ENCODE assay signal across 28 cellular contexts in the genomic region with DNA sequence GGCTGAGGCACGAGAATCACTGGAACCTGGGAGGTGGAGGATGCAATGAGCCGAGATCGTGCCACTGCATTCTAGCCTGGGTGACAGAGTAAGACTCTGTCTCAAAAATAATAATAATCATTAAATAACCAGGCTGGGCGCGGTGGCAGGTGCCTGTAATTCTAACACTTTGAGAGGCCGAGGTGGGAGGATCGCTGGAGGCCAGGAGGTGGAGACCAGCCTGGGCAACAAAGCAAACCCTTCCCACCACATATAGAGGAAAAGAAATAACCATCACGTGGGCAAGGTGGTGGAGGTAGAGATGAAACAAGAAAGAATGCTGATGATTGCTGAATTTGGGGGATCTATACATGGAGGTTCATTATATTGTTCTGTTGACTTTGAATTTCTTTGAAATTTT.
"Had no signal": no experiment of that assay in that cellular context is flagged by ENCODE, and none has a peak within 500 bp of the region (broad histone marks: within the 10 kb centered on the region; RNA-seq: fewer than 3 reads in every experiment).

No MANE protein-coding gene starts in this region.

- H3K9me3 ChIP-seq: colonic mucosa, mucosa of descending colon, suprapubic skin, transverse colon, upper lobe of right lung, uterus had no signal

- H3K27me3 Mint-ChIP-seq: effector memory CD8-positive, alpha-beta T cell; naive B cell; natural killer cell treated with Interleukin-12 subunit alpha and Interleukin-12 subunit beta and Interleukin-15 and Interleukin-18, amount 100 ng/mL, for 72 hours; progenitor cell of endocrine pancreas; stimulated activated naive CD8-positive, alpha-beta T cell treated with anti-CD3 and anti-CD28 coated beads, Interleukin-15, amount 100 ng/mL, for 72 hours had no signal

- H3K36me3 Mint-ChIP-seq: mesothelial cell of epicardium, naive B cell, neural progenitor cell had no signal

- H3K36me3 ChIP-seq: colonic mucosa, neural progenitor cell, suprapubic skin, transverse colon, upper lobe of right lung, uterus had no signal

- DNase-seq: colonic mucosa; effector memory CD8-positive, alpha-beta T cell; left ventricle myocardium superior; mesenchymal stem cell; mucosa of descending colon; naive B cell; stimulated activated CD4-positive, alpha-beta T cell treated with anti-CD3 and anti-CD28 coated beads, Interleukin-12 subunit alpha, Interleukin-12 subunit beta, amount 100 ng/mL, for 4 hours; stimulated activated CD4-positive, alpha-beta T cell treated with anti-CD3 and anti-CD28 coated beads, Interleukin-1b, Interleukin-23, amount 100 ng/mL, for 48 hours; stimulated activated CD4-positive, alpha-beta T cell treated with anti-CD3 and anti-CD28 coated beads, Interleukin-4, amount 100 ng/mL, for 1 hour; stimulated activated CD8-positive, alpha-beta memory T cell treated with anti-CD3 and anti-CD28 coated beads, Interleukin-4, amount 100 ng/mL, for 48 hours; stimulated activated naive CD4-positive, alpha-beta T cell; stimulated activated naive CD8-positive, alpha-beta T cell treated with anti-CD3 and anti-CD28 coated beads, Interleukin-15, amount 100 ng/mL, for 72 hours; transverse colon; upper lobe of right lung; uterus had no signal

- H3K27me3 ChIP-seq: colonic mucosa, neural progenitor cell, suprapubic skin, transverse colon, upper lobe of right lung, uterus had no signal

- H2AFZ ChIP-seq: neural progenitor cell, parathyroid adenoma had no signal

- FAIRE-seq: endometrium, frontal cortex, keratinocyte had no signal

- H3K4me2 ChIP-seq: neural progenitor cell, smooth muscle cell had no signal

- H3K9ac ChIP-seq: neural progenitor cell, parathyroid adenoma had no signal

- H3K27ac ChIP-seq: colonic mucosa, neural progenitor cell, parathyroid adenoma, suprapubic skin, transverse colon, upper lobe of right lung, uterus had no signal

- H3K79me2 ChIP-seq: parathyroid adenoma had no signal

- ATAC-seq: effector memory CD8-positive, alpha-beta T cell; left ventricle myocardium superior; mucosa of descending colon; natural killer cell treated with Interleukin-12 subunit alpha and Interleukin-12 subunit beta and Interleukin-15 and Interleukin-18, amount 100 ng/mL, for 72 hours; sciatic nerve; stimulated activated naive CD8-positive, alpha-beta T cell treated with anti-CD3 and anti-CD28 coated beads, Interleukin-15, amount 100 ng/mL, for 72 hours; upper lobe of right lung had no signal

- H3K27ac Mint-ChIP-seq: mesothelial cell of epicardium; progenitor cell of endocrine pancreas; stimulated activated naive CD8-positive, alpha-beta T cell treated with anti-CD3 and anti-CD28 coated beads, Interleukin-15, amount 100 ng/mL, for 72 hours had no signal

- H3K4me3 ChIP-seq: colonic mucosa, lung, mucosa of descending colon, neural progenitor cell, smooth muscle cell, suprapubic skin, transverse colon, upper lobe of right lung, uterus had no signal

- H3K4me3 Mint-ChIP-seq: dendritic cell treated with granulocyte-macrophage colony-stimulating factor and Interleukin-4, amounts not matched to agents 40 ng/mL and 50 ng/mL, for 4 days; effector memory CD8-positive, alpha-beta T cell; mesothelial cell of epicardium; naive B cell; natural killer cell treated with Interleukin-12 subunit alpha and Interleukin-12 subunit beta and Interleukin-15 and Interleukin-18, amount 100 ng/mL, for 72 hours; neural progenitor cell; stimulated activated naive CD8-positive, alpha-beta T cell treated with anti-CD3 and anti-CD28 coated beads, Interleukin-15, amount 100 ng/mL, for 72 hours had no signal
